ENCODE assay signal across 8 cellular contexts in the genomic region with DNA sequence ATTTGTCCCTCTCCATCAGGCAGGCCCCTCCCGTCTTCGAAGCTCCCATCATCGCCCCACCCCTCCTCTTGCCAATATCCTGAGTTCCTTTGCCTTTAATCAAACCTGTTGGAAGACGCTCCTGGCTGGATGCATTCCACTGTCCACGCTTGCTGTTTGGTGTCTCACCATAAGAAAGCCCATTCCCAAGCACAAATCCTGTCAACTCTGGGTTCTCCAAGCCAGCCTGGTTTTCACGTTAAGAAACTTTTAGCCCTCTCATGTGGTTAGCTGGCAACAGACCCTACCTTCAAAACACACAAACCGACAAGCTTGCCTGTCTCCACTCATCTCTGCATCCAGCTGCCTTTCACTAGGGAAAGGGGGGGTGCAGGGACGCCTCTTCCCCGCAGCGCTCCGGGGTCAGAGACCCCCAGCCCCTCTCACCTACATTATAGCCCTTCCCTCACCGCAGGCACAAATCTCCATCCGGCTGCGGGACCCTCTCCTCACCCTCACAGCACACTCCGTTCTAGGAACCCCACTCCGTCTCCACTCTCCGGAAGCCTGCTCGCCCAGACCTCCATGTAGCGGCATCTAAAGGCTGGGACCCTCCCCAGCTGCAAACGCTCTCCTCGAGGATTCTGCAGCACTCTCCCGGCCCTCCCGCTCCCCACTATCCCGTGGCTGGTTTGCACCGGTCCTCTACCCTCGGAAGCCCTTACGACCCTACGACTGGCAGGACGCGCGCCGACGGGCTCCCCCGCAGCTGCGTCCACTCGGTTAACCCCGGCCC. TPM values are rescaled to one million over a fixed set of nuclear protein-coding genes. Genes with fewer than 3 reads are reported as not detected.
DNase-seq lines count a peak whose midpoint lies in the region; ATAC-seq, FAIRE-seq and TF ChIP-seq lines count a peak whose summit lies in the region.

No MANE protein-coding gene starts in this region.

- 20% methylated on average over 36 of the region's 37 CpGs for WGBS in A549 (ENCODE audit: missing lambda C conversion rate)

- TF ChIP-seq RAD21 in A549 (conservative IDR thresholded peaks at IDR 0.05 in 1 of 2, IDR thresholded peaks at IDR 0.05 in 1 of 2), result no peak

- no peaks in the 10 kb centered on the region for H3K9me3 ChIP-seq in A549
- H3K9me3 ChIP-seq in WERI-Rb-1 (ENCODE audit: severe bottlenecking), result no peaks in the 10 kb centered on the region

- TF ChIP-seq POLR2A in A549 (IDR thresholded peaks at IDR 0.05; ENCODE audit: low read length), result no peak

- TF ChIP-seq EP300 in A549 (IDR thresholded peaks at IDR 0.05), result no peak

- no peak; a peak in 1 of 6 replicates for ATAC-seq in A549
- peak; percentile 2 for ATAC-seq in GM21619 (IDR thresholded peaks at IDR 0.05; ENCODE audit: unreplicated experiment)
- peak; percentile 1 for ATAC-seq in foreskin keratinocyte
- ATAC-seq in omental fat pad (ENCODE audit: low FRiP score), result no peak
- no peak for ATAC-seq in GM21737 (IDR thresholded peaks at IDR 0.05; ENCODE audit: unreplicated experiment)

- TF ChIP-seq CTCF in A549 (IDR thresholded peaks at IDR 0.05), result no peak
- TF ChIP-seq CTCF in WERI-Rb-1 (IDR thresholded peaks at IDR 0.05; ENCODE audit: low read depth, low read length), result no peak
- no peak for TF ChIP-seq CTCF in foreskin keratinocyte (conservative IDR thresholded peaks at IDR 0.05)
- no peak for TF ChIP-seq CTCF in omental fat pad (IDR thresholded peaks at IDR 0.05)

- peak overlapping the region; percentile 98 for H3K4me2 ChIP-seq in A549

- H3K36me3 ChIP-seq in WERI-Rb-1, result no peaks in the 10 kb centered on the region; the same call in 1 of the 2 replicates

- peak overlapping the region; percentile 92 to 95 for H3K27ac ChIP-seq in A549
- peak overlapping the region; percentile 69 for H3K27ac ChIP-seq in WERI-Rb-1
- peak overlapping the region; percentile 36 for H3K27ac ChIP-seq in foreskin keratinocyte

- CTCF ChIA-PET in A549 (lab: Yijun Ruan, JAX), result interaction anchor here (0.7 to 14.1 kb wide), 9 partner anchors 11 to 184 kb away, joined by 3 to 164 read pairs (median 3); no protein-coding TSS in a partner anchor

- H3K27me3 ChIP-seq in WERI-Rb-1 (ENCODE audit: insufficient read depth, low read depth, severe bottlenecking), result no peaks in the 10 kb centered on the region
- no peaks in the 10 kb centered on the region for H3K27me3 ChIP-seq in foreskin keratinocyte

- POLR2A ChIA-PET in A549 (lab: Yijun Ruan, JAX), result no interaction called here

- no peak for FAIRE-seq in A549 (lab: Jason Lieb, UNC)

- H3K4me3 ChIP-seq in A549 (peak overlapping the region; percentile 83), WERI-Rb-1 (ENCODE audit: low read depth, low read length) (peak overlapping the region; percentile 92)

- DNase-seq in A549 (ENCODE audit: low read depth in 1 of 2, low spot score in 1 of 2) (no peak), WERI-Rb-1 (no peak), foreskin keratinocyte (peak in 1 of 2 donors; percentile 47), renal cortical epithelial cell (ENCODE audit: low read depth) (peak; percentile 34), omental fat pad (ENCODE audit: low spot score) (no peak), CD1c-positive myeloid dendritic cell (ENCODE audit: extremely low spot score) (no peak)

- H3K4me1 ChIP-seq in A549, result peaks cover 13% of the 10 kb centered on the region; the same call in 2 of the 3 replicates
- peaks cover 10% of the 10 kb centered on the region for H3K4me1 ChIP-seq in foreskin keratinocyte

TF ChIP-seq in A549, 52 proteins besides CTCF, POLR2A, EP300 and RAD21:
- TF ChIP-seq MAZ (IDR thresholded peaks at IDR 0.05; ENCODE audit: borderline replicate concordance, low read depth, low read length), result no peak
- TF ChIP-seq ZSCAN20 (CRISPR knock-in tag; IDR thresholded peaks at IDR 0.05), result no peak
- TF ChIP-seq, protein P1, sequence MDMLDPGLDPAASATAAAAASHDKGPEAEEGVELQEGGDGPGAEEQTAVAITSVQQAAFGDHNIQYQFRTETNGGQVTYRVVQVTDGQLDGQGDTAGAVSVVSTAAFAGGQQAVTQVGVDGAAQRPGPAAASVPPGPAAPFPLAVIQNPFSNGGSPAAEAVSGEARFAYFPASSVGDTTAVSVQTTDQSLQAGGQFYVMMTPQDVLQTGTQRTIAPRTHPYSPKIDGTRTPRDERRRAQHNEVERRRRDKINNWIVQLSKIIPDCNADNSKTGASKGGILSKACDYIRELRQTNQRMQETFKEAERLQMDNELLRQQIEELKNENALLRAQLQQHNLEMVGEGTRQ (IDR thresholded peaks at IDR 0.05), result no peak
- no peak for TF ChIP-seq FOXS1 (CRISPR knock-in tag; IDR thresholded peaks at IDR 0.05)
- no peak for TF ChIP-seq HOXA7 (CRISPR knock-in tag; IDR thresholded peaks at IDR 0.05)
- TF ChIP-seq NPAS2 (CRISPR knock-in tag; IDR thresholded peaks at IDR 0.05; ENCODE audit: borderline replicate concordance), result no peak
- TF ChIP-seq CEBPB (IDR thresholded peaks at IDR 0.05), result no peak

RNA-seq across cellular contexts. Expression of a gene that starts 1.0 kb away (rescaled TPM):
- polyA plus RNA-seq in A549 (2011; rRNA removed), result 30.3 and 38.9 TPM in 2 replicates
- polyA plus RNA-seq in A549 (2012; cell fraction: cytosol; rRNA removed), result 28.3 and 35.0 TPM in 2 replicates
- 90.4 and 93.9 TPM in 2 replicates for polyA plus RNA-seq in A549 (2012; cell fraction: nucleus; rRNA removed)
- 27.4 to 36.3 TPM (median 32.3 TPM) in 3 replicates for polyA plus RNA-seq in A549 (2017; fragmentation: RNase III; extraction: RNeasy Plus Mini Kit Qiagen cat#74134 plus additional on column Dnase treatment)
- polyA minus RNA-seq in A549 (2011; rRNA and poly(A)+ RNA removed), result 44.6 and 45.2 TPM in 2 replicates
- total RNA-seq in foreskin keratinocyte, result 45.5 and 49.8 TPM in 2 replicates
- 29.6 and 29.9 TPM in 2 replicates for polyA plus RNA-seq in foreskin keratinocyte
- 31.8 and 35.8 TPM in 2 replicates for total RNA-seq in renal cortical epithelial cell
- total RNA-seq in omental fat pad, result 10 to 100 TPM; 38.7 to 56.4 (median 51.0) TPM

RNA-seq across cellular contexts. Expression of a gene that starts 1.0 kb away (rescaled TPM):
- polyA plus RNA-seq in A549 (2011; rRNA removed) (1.4 and 2.0 TPM in 2 replicates), A549 (2017; fragmentation: RNase III; extraction: RNeasy Plus Mini Kit Qiagen cat#74134 plus additional on column Dnase treatment) (1.1 to 1.5 TPM (median 1.1 TPM) in 3 replicates), foreskin keratinocyte (0.80 and 1.3 TPM in 2 replicates)
- 0.84 and 1.1 TPM in 2 replicates for polyA plus RNA-seq in A549 (2012; cell fraction: cytosol; rRNA removed)
- 5.0 and 6.6 TPM in 2 replicates for polyA plus RNA-seq in A549 (2012; cell fraction: nucleus; rRNA removed)
- 3.0 and 6.0 TPM in 2 replicates for polyA minus RNA-seq in A549 (2011; rRNA and poly(A)+ RNA removed)
- total RNA-seq in foreskin keratinocyte (1.4 TPM in 2 replicates), renal cortical epithelial cell (2.1 and 4.7 TPM in 2 replicates), omental fat pad (1 to 10 TPM; 2.6 to 9.9 (median 2.9) TPM)

RNA-seq across cellular contexts. Expression of a gene that starts 46.9 kb away (rescaled TPM):
- 15.5 and 15.6 TPM in 2 replicates for polyA plus RNA-seq in A549 (2011; rRNA removed)
- polyA plus RNA-seq in A549 (2012; cell fraction: cytosol; rRNA removed), result 15.8 and 22.0 TPM in 2 replicates
- 40.2 and 41.8 TPM in 2 replicates for polyA plus RNA-seq in A549 (2012; cell fraction: nucleus; rRNA removed)
- polyA plus RNA-seq in A549 (2017; fragmentation: RNase III; extraction: RNeasy Plus Mini Kit Qiagen cat#74134 plus additional on column Dnase treatment), result 10.7 to 12.9 TPM (median 12.0 TPM) in 3 replicates
- polyA minus RNA-seq in A549 (2011; rRNA and poly(A)+ RNA removed), result 36.0 and 40.0 TPM in 2 replicates
- 9.6 and 16.1 TPM in 2 replicates for total RNA-seq in foreskin keratinocyte
- 6.4 and 10.2 TPM in 2 replicates for polyA plus RNA-seq in foreskin keratinocyte
- total RNA-seq in renal cortical epithelial cell, result 12.3 and 16.1 TPM in 2 replicates
- 100 to 1,000 TPM in 2 of 4 donors, 10 to 100 TPM in 2; 52.0 to 321 (median 90.8) TPM for total RNA-seq in omental fat pad

RNA-seq across cellular contexts. Expression of a gene that starts 54.7 kb away (rescaled TPM):
- polyA plus RNA-seq in A549 (2011; rRNA removed) (39.6 and 41.0 TPM in 2 replicates), A549 (2017; fragmentation: RNase III; extraction: RNeasy Plus Mini Kit Qiagen cat#74134 plus additional on column Dnase treatment) (18.8 to 21.0 TPM (median 20.0 TPM) in 3 replicates), foreskin keratinocyte (7.0 and 7.2 TPM in 2 replicates)
- polyA plus RNA-seq in A549 (2012; cell fraction: cytosol; rRNA removed), result 6.7 and 8.5 TPM in 2 replicates
- 5.7 and 9.7 TPM in 2 replicates for polyA plus RNA-seq in A549 (2012; cell fraction: nucleus; rRNA removed)
- polyA minus RNA-seq in A549 (2011; rRNA and poly(A)+ RNA removed), result 18.9 and 20.7 TPM in 2 replicates
- total RNA-seq in foreskin keratinocyte (18.3 and 20.0 TPM in 2 replicates), renal cortical epithelial cell (35.4 and 71.4 TPM in 2 replicates), omental fat pad (10 to 100 TPM; 16.7 to 37.2 (median 22.7) TPM)

RNA-seq across cellular contexts. Expression of a gene that starts 54.7 kb away (rescaled TPM):
- polyA plus RNA-seq in A549 (2011; rRNA removed) (not detected in 2 replicates), A549 (2017; fragmentation: RNase III; extraction: RNeasy Plus Mini Kit Qiagen cat#74134 plus additional on column Dnase treatment) (0.01 TPM in 1 of 3 replicates, not detected in the others), foreskin keratinocyte (not detected in 2 replicates)
- polyA plus RNA-seq in A549 (2012; cell fraction: cytosol; rRNA removed), result not detected in 2 replicates
- 0.01 TPM in 1 of 2 replicates, not detected in the other for polyA plus RNA-seq in A549 (2012; cell fraction: nucleus; rRNA removed)
- polyA minus RNA-seq in A549 (2011; rRNA and poly(A)+ RNA removed), result not detected in 2 replicates
- total RNA-seq in foreskin keratinocyte (not detected in 2 replicates), renal cortical epithelial cell (under 0.01 and 0.15 TPM in 2 replicates), omental fat pad (under 1 TPM; 0.31 to 0.63 (median 0.46) TPM)

Comparison
In these comparisons a context has a peak if more than half of its experiments do, and no peak if none do; other contexts are left out.
1. ATAC-seq: peak in GM21619 (single experiment) and foreskin keratinocyte (single experiment); none in A549 (0 of 2), omental fat pad (single experiment) and GM21737 (single experiment).
2. H3K27ac ChIP-seq: peak in every context shown above with its lines; median percentile 94 in A549; 69 in WERI-Rb-1; 36 in foreskin keratinocyte.